In the genomic region with DNA sequence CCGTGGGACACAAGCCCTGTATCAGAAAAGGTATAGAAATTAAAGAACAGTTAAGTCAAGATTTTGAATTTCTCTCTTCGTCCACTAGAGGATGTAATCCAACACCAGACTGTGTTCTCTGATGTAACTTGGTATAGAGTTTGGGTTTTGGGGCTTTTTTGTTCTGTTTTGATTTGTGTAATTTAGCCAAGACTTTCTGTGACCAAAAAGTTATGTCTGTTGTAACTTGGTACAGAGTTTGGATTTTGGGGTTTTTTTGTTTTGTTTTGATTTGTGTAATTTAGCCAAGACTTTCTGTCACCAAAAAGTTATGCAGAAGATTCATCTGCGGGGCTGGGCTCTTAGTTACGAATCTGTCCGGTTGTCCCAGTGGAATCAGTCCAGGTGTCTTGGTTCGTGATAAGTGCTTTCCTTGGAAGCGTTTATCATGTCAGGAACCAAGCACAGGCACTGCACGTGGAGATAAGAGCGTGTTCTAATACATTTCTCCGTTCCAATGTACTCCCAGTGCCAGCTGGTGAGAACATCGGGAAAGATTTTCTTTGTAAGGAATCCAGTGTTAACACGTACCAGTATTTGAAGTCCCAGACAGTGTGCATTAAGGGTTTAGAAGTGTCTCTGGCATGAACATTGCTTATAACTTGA, we compare ENCODE assay signal across 7 cellular contexts. TPM values are rescaled to one million over a fixed set of nuclear protein-coding genes. Genes with fewer than 3 reads are reported as not detected.
DNase-seq lines count a peak whose midpoint lies in the region; ATAC-seq, FAIRE-seq and TF ChIP-seq lines count a peak whose summit lies in the region.

No MANE protein-coding gene starts in this region.

- peak; percentile 59 for DNase-seq in MM.1S
- peak; percentile 49 for DNase-seq in MCF 10A (ENCODE audit: unreplicated experiment)
- DNase-seq in substantia nigra (lab: John Stamatoyannopoulos, UW), result peak in 1 of 49 donors; percentile 20
- DNase-seq in NCI-H1048 (lab: John Stamatoyannopoulos, UW), result no peak

- intact Hi-C loops in MCF 10A (cut with micrococcal nuclease), result no loop called here

- no peak overlapping the region for H3K4me3 ChIP-seq in MM.1S (ENCODE audit: low read length)

- peak; percentile 90 for FAIRE-seq in G401.6 (lab: Jason Lieb, UNC)

- H3K27me3 ChIP-seq in MM.1S (replicated peaks; ENCODE audit: insufficient read depth, low read length) (no peaks in the 10 kb centered on the region), layer of hippocampus (ENCODE audit: control insufficient read depth, insufficient read depth, low read length) (no peaks in the 10 kb centered on the region)

- peak overlapping the region; percentile 51; the same call in 1 of the 2 replicates for H3K9ac ChIP-seq in MM.1S (ENCODE audit: low read length)

- TF ChIP-seq CTCF in MM.1S (IDR thresholded peaks at IDR 0.05; ENCODE audit: low read length) (peak; percentile 57), MCF 10A (IDR thresholded peaks at IDR 0.05; ENCODE audit: unreplicated experiment) (peak; percentile 66)

- peaks cover 12% of the 10 kb centered on the region for H3K36me3 ChIP-seq in MM.1S (replicated peaks; ENCODE audit: insufficient read depth, low read length)

- no peaks in the 10 kb centered on the region for H3K27me3 Mint-ChIP-seq in MCF 10A (ENCODE audit: insufficient read depth, unreplicated experiment)

- POLR2A ChIA-PET in MCF 10A (lab: Yijun Ruan, JAX), result no interaction called here

- H3K9me3 ChIP-seq in MM.1S (replicated peaks; ENCODE audit: insufficient read depth, low read length), result no peaks in the 10 kb centered on the region

- BruUV-seq in MCF 10A (replicated peaks; lab: Mats Ljungman, UMichigan), result no TSS peak

- H3K9me2 ChIP-seq in MM.1S (replicated peaks; ENCODE audit: insufficient read depth, low read length), result no peaks in the 10 kb centered on the region

- peaks cover 44% of the 10 kb centered on the region for H3F3A ChIP-seq in MM.1S (ENCODE audit: insufficient read depth, low read length)

- H3K9me3 Mint-ChIP-seq in MCF 10A (ENCODE audit: unreplicated experiment), result no peaks in the 10 kb centered on the region

- H3K4me1 ChIP-seq in MM.1S (ENCODE audit: low read length), result peaks cover 50% of the 10 kb centered on the region

- peak overlapping the region; percentile 97; the same call in 1 of the 2 replicates for H3K27ac ChIP-seq in MM.1S (ENCODE audit: low read length)
- peak overlapping the region; percentile 59 for H3K27ac ChIP-seq in layer of hippocampus (ENCODE audit: low read depth, low read length)
- H3K27ac ChIP-seq in substantia nigra (ENCODE audit: low read depth, low read length, poor library complexity, severe bottlenecking), result peak overlapping the region; percentile 92

- H3K4me2 ChIP-seq in MM.1S (ENCODE audit: low read depth, low read length), result no peak overlapping the region; the same call in 1 of the 2 replicates

- H3K4me1 Mint-ChIP-seq in MCF 10A (ENCODE audit: insufficient read depth, unreplicated experiment), result no peaks in the 10 kb centered on the region

- H4K20me1 ChIP-seq in MM.1S (ENCODE audit: insufficient read depth, low read length), result no peaks in the 10 kb centered on the region

- no peak overlapping the region for H2AFZ ChIP-seq in MM.1S (ENCODE audit: low read length)

- H3K4me3 Mint-ChIP-seq in MCF 10A (ENCODE audit: unreplicated experiment), result no peak overlapping the region

- no peak for ATAC-seq in HG02870 (IDR thresholded peaks at IDR 0.05; ENCODE audit: unreplicated experiment)

- no peak overlapping the region for H3K27ac Mint-ChIP-seq in MCF 10A (ENCODE audit: low read depth, unreplicated experiment)

- peaks cover 70% of the 10 kb centered on the region for H3K36me3 Mint-ChIP-seq in MCF 10A (ENCODE audit: insufficient read depth, unreplicated experiment)

- H3K79me2 ChIP-seq in MM.1S (ENCODE audit: low read length), result peaks cover 55% of the 10 kb centered on the region

- CTCF ChIA-PET in MCF 10A (lab: Yijun Ruan, JAX), result interaction anchor here (0.6 to 1.2 kb wide), 6 partner anchors 11 to 1638 kb away, joined by 3 to 6 read pairs (median 3); no protein-coding TSS in a partner anchor

RNA-seq across cellular contexts. Expression of gene SEC14L1, which starts 44.1 kb away (rescaled TPM):
- total RNA-seq in MCF 10A (2022), result 25.8 and 31.4 TPM in 2 replicates
